Comparison of ENCODE assay signal across 8 cellular contexts in the genomic region with DNA sequence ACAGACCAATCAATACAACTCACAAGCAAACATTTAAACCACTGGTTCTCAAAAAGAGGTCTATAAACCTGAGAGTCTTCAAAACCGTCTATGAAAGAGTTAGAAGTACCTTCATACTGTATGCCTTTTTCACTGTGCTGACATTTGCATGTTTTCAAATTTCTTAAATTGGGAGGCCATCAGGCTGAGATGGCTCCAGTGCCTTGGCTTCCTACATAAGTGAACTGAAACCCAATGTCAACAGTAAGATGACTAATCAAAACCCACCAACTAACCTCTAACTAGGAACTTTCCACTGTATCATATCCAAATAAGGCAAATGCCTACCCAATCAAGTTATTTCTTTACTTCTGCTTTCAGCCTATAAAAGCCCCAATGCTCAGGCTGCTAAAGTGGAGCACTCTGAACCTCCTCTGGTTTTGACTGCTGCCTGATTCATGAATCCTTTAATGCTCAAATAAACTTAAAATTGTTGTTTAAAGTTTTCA. TPM values are rescaled to one million over a fixed set of nuclear protein-coding genes. Genes with fewer than 3 reads are reported as not detected.
DNase-seq lines count a peak whose midpoint lies in the region; ATAC-seq and TF ChIP-seq lines count a peak whose summit lies in the region.

No MANE protein-coding gene starts in this region.

- H3K4me3 Mint-ChIP-seq in HFFc6: no peak overlapping the region

- no peak overlapping the region for H3K27ac ChIP-seq in OCI-LY7 (ENCODE audit: low read depth, low read length, poor library complexity, severe bottlenecking)
- no peak overlapping the region for H3K27ac ChIP-seq in mesenchymal stem cell (ENCODE audit: low read length, poor library complexity, severe bottlenecking)
- no peak overlapping the region for H3K27ac ChIP-seq in coronary artery

- H3K9me2 ChIP-seq in OCI-LY7 (ENCODE audit: insufficient read depth, low read length): no peaks in the 10 kb centered on the region

- no peak overlapping the region for H4K8ac ChIP-seq in mesenchymal stem cell (ENCODE audit: low read length)

- peaks cover 62% of the 10 kb centered on the region for H3K36me3 ChIP-seq in OCI-LY7 (ENCODE audit: insufficient read depth, low read length)
- peaks cover 8 to 24% of the 10 kb centered on the region in 2 experiments for H3K36me3 ChIP-seq in mesenchymal stem cell (ENCODE audit: control insufficient read depth in 1 of 2, insufficient read depth in 2 of 2, low read depth in 1 of 2, low read length in 2 of 2)

- H3K79me2 ChIP-seq in OCI-LY7 (ENCODE audit: insufficient read depth, low read depth, low read length): peaks cover 27% of the 10 kb centered on the region; the same call in 1 of the 2 replicates

- no peak overlapping the region for H2AFZ ChIP-seq in OCI-LY7 (ENCODE audit: low read length)
- no peak overlapping the region for H2AFZ ChIP-seq in mesenchymal stem cell (ENCODE audit: low read depth, low read length)

- no peak overlapping the region for H3K18ac ChIP-seq in mesenchymal stem cell (ENCODE audit: low read depth in 1 of 2, low read length in 2 of 2)

- H3K4me1 ChIP-seq in OCI-LY7 (ENCODE audit: insufficient read depth, low read length, poor library complexity, severe bottlenecking) (no peaks in the 10 kb centered on the region), mesenchymal stem cell (ENCODE audit: control insufficient read depth, insufficient read depth, low read depth, low read length) (peaks cover 9% of the 10 kb centered on the region)

- no peak overlapping the region for H3K23ac ChIP-seq in mesenchymal stem cell (ENCODE audit: low read length in 2 of 2)

- H3K4me1 Mint-ChIP-seq in HFFc6 (ENCODE audit: low read depth): peaks cover 62% of the 10 kb centered on the region

- peaks cover 10% of the 10 kb centered on the region for H3K79me1 ChIP-seq in mesenchymal stem cell (replicated peaks; ENCODE audit: low read length, poor library complexity, severe bottlenecking)

- DNase-seq in HFFc6 (no peak), OCI-LY7 (ENCODE audit: low spot score) (peak; percentile 8), mesenchymal stem cell (peak; percentile 33), hippocampal formation (lab: John Stamatoyannopoulos, UW) (no peak), coronary artery (ENCODE audit: low spot score) (no peak), dedifferentiated amniotic fluid mesenchymal stem cell (ENCODE audit: extremely low spot score) (no peak), cortex of kidney (lab: John Stamatoyannopoulos, UW) (no peak)

- ATAC-seq in GM18861 (IDR thresholded peaks at IDR 0.05; ENCODE audit: unreplicated experiment): peak; percentile 64

- H3K27ac Mint-ChIP-seq in HFFc6: 0 out of 2 replicates have a peak overlapping the region, but pooled peaks have one; percentile 36

- H2BK15ac ChIP-seq in mesenchymal stem cell (ENCODE audit: low read depth, poor library complexity, severe bottlenecking): no peak overlapping the region

- H4K91ac ChIP-seq in mesenchymal stem cell (ENCODE audit: low read length): no peak overlapping the region

- CTCF ChIA-PET in OCI-LY7 (lab: Charles Lee; ENCODE audit: unreplicated experiment): interaction anchor here (1.1 kb wide), 1 partner anchor 9 kb away, joined by 3 read pairs; no protein-coding TSS in a partner anchor

- H3K4me3 ChIP-seq in OCI-LY7 (ENCODE audit: low read depth, low read length, poor library complexity, severe bottlenecking): no peak overlapping the region
- peak overlapping the region in 1 of 2 experiments; percentile 4 for H3K4me3 ChIP-seq in mesenchymal stem cell (ENCODE audit: insufficient read depth in 1 of 2, low read depth in 1 of 2, low read length in 2 of 2)
- no peak overlapping the region for H3K4me3 ChIP-seq in coronary artery

- H3K9me3 Mint-ChIP-seq in HFFc6: peaks cover 10% of the 10 kb centered on the region; the same call in 1 of the 2 replicates

- peaks cover 23% of the 10 kb centered on the region for H3K36me3 Mint-ChIP-seq in HFFc6 (ENCODE audit: low read depth)

- H3K27me3 Mint-ChIP-seq in HFFc6 (ENCODE audit: insufficient read depth): no peaks in the 10 kb centered on the region

- H4K20me1 ChIP-seq in OCI-LY7 (ENCODE audit: insufficient read depth, low read length): peaks cover 7% of the 10 kb centered on the region; the same call in 1 of the 2 replicates

- H2BK5ac ChIP-seq in mesenchymal stem cell (ENCODE audit: low read depth, low read length, poor library complexity, severe bottlenecking): no peak overlapping the region

- no peak overlapping the region for H2BK120ac ChIP-seq in mesenchymal stem cell (ENCODE audit: low read depth, low read length)

- POLR2A ChIA-PET in OCI-LY7 (lab: Charles Lee): interaction anchor here (0.6 to 0.7 kb wide), 2 partner anchors 81 to 684 kb away, joined by 3 read pairs; no protein-coding TSS in a partner anchor

- intact Hi-C loops in OCI-LY7 (cut with micrococcal nuclease; ENCODE audit: unreplicated experiment): no loop called here

- H3K4me2 ChIP-seq in OCI-LY7 (ENCODE audit: low read length) (no peak overlapping the region), mesenchymal stem cell (ENCODE audit: low read length, poor library complexity, severe bottlenecking) (no peak overlapping the region)

- 0 out of 2 replicates have a peak, but pooled peaks cover 8% of the 10 kb centered on the region for H3K9me3 ChIP-seq in OCI-LY7 (ENCODE audit: low read length)
- H3K9me3 ChIP-seq in mesenchymal stem cell (ENCODE audit: control insufficient read depth, low read length): peaks cover 8% of the 10 kb centered on the region

- H2AK5ac ChIP-seq in mesenchymal stem cell (ENCODE audit: low read length, severe bottlenecking): no peak overlapping the region

- TF ChIP-seq CTCF in HFFc6 (IDR thresholded peaks at IDR 0.05): no peak
- no peak for TF ChIP-seq CTCF in OCI-LY7 (conservative IDR thresholded peaks at IDR 0.05; ENCODE audit: low read length)
- TF ChIP-seq CTCF in coronary artery (IDR thresholded peaks at IDR 0.05): no peak

- BruUV-seq in OCI-LY7 (replicated peaks; lab: Mats Ljungman, UMichigan): no TSS peak

- H3K27me3 ChIP-seq in mesenchymal stem cell (ENCODE audit: control insufficient read depth in 1 of 2, insufficient read depth in 1 of 2, low read length in 2 of 2): no peaks in the 10 kb centered on the region

- WGBS in mesenchymal stem cell: 89% methylated on average over 1 of the region's 1 CpG

- H2BK12ac ChIP-seq in mesenchymal stem cell (ENCODE audit: low read length in 2 of 2): no peak overlapping the region

- no peak overlapping the region for H3K14ac ChIP-seq in mesenchymal stem cell (ENCODE audit: low read length in 2 of 2)

- no peak overlapping the region for H3K9ac ChIP-seq in mesenchymal stem cell (ENCODE audit: low read length)

- H3K4ac ChIP-seq in mesenchymal stem cell (ENCODE audit: low read depth in 1 of 2, low read length in 2 of 2): no peak overlapping the region

RNA-seq across cellular contexts. Expression of a gene that starts 35.1 kb away (rescaled TPM):
- 10 to 100 TPM; 27.5 to 38.2 (median 31.8) TPM for total RNA-seq in HFFc6 (2021; fragmentation: NEBNext Ultra II Directional; extraction: Animal tissue kit (Norgen Biotek cat#: 25700))
- total RNA-seq in OCI-LY7 (2014; rRNA removed; shearing (Covaris generic)): 9.8 and 21.5 TPM in 2 replicates
- 29.8 and 35.7 TPM in 2 replicates for total RNA-seq in OCI-LY7 (2022)
- polyA plus RNA-seq in mesenchymal stem cell (2013, experiment 1 of 2): 8.6 TPM
- 9.0 TPM for polyA plus RNA-seq in mesenchymal stem cell (2013, experiment 2 of 2)

Comparison
In these comparisons a context has a peak if more than half of its experiments do, and no peak if none do; other contexts are left out.
1. DNase-seq: peak in OCI-LY7 (single experiment) and mesenchymal stem cell (single experiment); none in HFFc6 (single experiment), hippocampal formation (0 of 2), coronary artery (single experiment), dedifferentiated amniotic fluid mesenchymal stem cell (single experiment) and cortex of kidney (single experiment).